In genomic region chr9:64367826-64368643, GRCh38 we compare ENCODE assay signal across 8 cellular contexts.
DNase-seq lines count a peak whose midpoint lies in the region; ATAC-seq, FAIRE-seq and TF ChIP-seq lines count a peak whose summit lies in the region.
"Not testable (repeated sequence)": the region's sequence is repeated elsewhere in the genome, so short reads cannot be mapped to it uniquely, and the experiment has no call there.

No MANE protein-coding gene starts in this region.

- not testable (repeated sequence) for H3K36me3 Mint-ChIP-seq in chondrocyte (ENCODE audit: low read depth); naive B cell

- intact Hi-C loops in tibial artery (cut with DNase I; ENCODE audit: low total_unique reads): not testable (repeated sequence)

- ATAC-seq in naive B cell (ENCODE audit: low read depth in 2 of 2): not testable (repeated sequence)

- H3K9me3 ChIP-seq in right atrium auricular region; small intestine (ENCODE audit: control insufficient read depth, low read depth); tibial artery: not testable (repeated sequence)

- not testable (repeated sequence) for TF ChIP-seq CTCF in chondrocyte (IDR thresholded peaks at IDR 0.05); right atrium auricular region (IDR thresholded peaks at IDR 0.05); tibial artery (IDR thresholded peaks at IDR 0.05)

- not testable (repeated sequence) for H3K27ac ChIP-seq in right atrium auricular region; small intestine (ENCODE audit: low read depth in 1 of 2, low read length in 1 of 2); tibial artery

- in situ Hi-C loops in G401 (cut with HindIII; ENCODE audit: low sequenced_read_pairs): not testable (repeated sequence)

- H3K27me3 Mint-ChIP-seq in chondrocyte (ENCODE audit: low read depth); naive B cell: not testable (repeated sequence)

- 24 to 43% (median 35%) methylated on average over 17 to 18 of the region's 47 CpGs for WGBS in small intestine, 3 donors

- peak overlapping the region; percentile 9 to 35 for H3K4me3 ChIP-seq in right atrium auricular region
- H3K4me3 ChIP-seq in small intestine (ENCODE audit: low read depth in 1 of 2, low read length in 2 of 2): not testable (repeated sequence)
- peak overlapping the region; percentile 22 to 40 for H3K4me3 ChIP-seq in tibial artery

- H3K9me3 Mint-ChIP-seq in chondrocyte (ENCODE audit: low read depth); naive B cell: not testable (repeated sequence)

- not testable (repeated sequence) for H3K27me3 ChIP-seq in right atrium auricular region; small intestine (ENCODE audit: control insufficient read depth in 2 of 2, insufficient read depth in 2 of 2, low read length in 2 of 2); tibial artery

- H3K36me3 ChIP-seq in right atrium auricular region; small intestine (ENCODE audit: control insufficient read depth in 2 of 2, insufficient read depth in 2 of 2, low read length in 2 of 2); tibial artery: not testable (repeated sequence)

- H3K4me3 Mint-ChIP-seq in chondrocyte (ENCODE audit: unreplicated experiment): not testable (repeated sequence)
- H3K4me3 Mint-ChIP-seq in naive B cell: peak overlapping the region in 5 of 8 donors; percentile 3 to 78 (median 47)

- H3K4me1 ChIP-seq in right atrium auricular region; small intestine (ENCODE audit: control insufficient read depth in 2 of 2, insufficient read depth in 1 of 2, low read depth in 1 of 2, low read length in 1 of 2); tibial artery: not testable (repeated sequence)

- H3K27ac Mint-ChIP-seq in chondrocyte (ENCODE audit: unreplicated experiment); naive B cell: not testable (repeated sequence)

- not testable (repeated sequence) for H3K4me1 Mint-ChIP-seq in chondrocyte (ENCODE audit: low read depth); naive B cell

- DNase-seq in G401 (ENCODE audit: low spot score) (peak; percentile 8), chondrocyte (ENCODE audit: low spot score) (peak; percentile 72), small intestine (peak; percentile 0), tibial artery (peak in 1 of 2 donors; percentile 13)
- DNase-seq in activated CD4-positive, CD25-positive, alpha-beta regulatory T cell treated with anti-CD3 and anti-CD28 coated beads, Interleukin-2, amount 50 U/mL, for 72 hours: peak; percentile 29
- peak; percentile 61 for DNase-seq in activated effector memory CD4-positive, alpha-beta T cell treated with anti-CD3 and anti-CD28 coated beads, Interleukin-2, amount 50 U/mL, for 16 hours
- not testable (repeated sequence) for DNase-seq in right atrium auricular region (ENCODE audit: low spot score); naive B cell

- not testable (repeated sequence) for FAIRE-seq in small intestine (lab: Jason Lieb, UNC)
